Comparison of ENCODE assay signal across 28 cellular contexts in genomic region chr6:106372838-106373501, GRCh38. TPM values are rescaled to one million over a fixed set of nuclear protein-coding genes. Genes with fewer than 3 reads are reported as not detected.
A peak's percentile ranks its signal among the peaks of the same experiment; 100 is the strongest.
DNase-seq lines count a peak whose midpoint lies in the region; ATAC-seq and TF ChIP-seq lines count a peak whose summit lies in the region.
"Had no signal": no experiment of that assay in that cellular context is flagged by ENCODE, and none has a peak within 500 bp of the region (broad histone marks: within the 10 kb centered on the region; RNA-seq: fewer than 3 reads in every experiment).

No MANE protein-coding gene starts in this region.

- H3K4me3 ChIP-seq in epithelial cell of esophagus (ENCODE audit: low read length) = no peak overlapping the region
- H3K4me3 ChIP-seq in smooth muscle cell = no peak overlapping the region
- no peak overlapping the region for H3K4me3 ChIP-seq in endodermal cell (ENCODE audit: low read length)
- H3K4me3 ChIP-seq: gastroesophageal sphincter, SK-N-MC, upper lobe of right lung had no signal

- H3K4me3 Mint-ChIP-seq in activated CD8-positive, alpha-beta T cell treated with anti-CD3 and anti-CD28 coated beads for 36 hours = no peak overlapping the region
- H3K4me3 Mint-ChIP-seq in activated CD8-positive, alpha-beta T cell treated with anti-CD3 and anti-CD28 coated beads, Interleukin-2, amount 10 ng/mL, durations not matched to agents 7 days and 5 days = no peak overlapping the region
- no peak overlapping the region for H3K4me3 Mint-ChIP-seq in endodermal cell
- H3K4me3 Mint-ChIP-seq: activated CD4-positive, alpha-beta T cell treated with anti-CD3 and anti-CD28 coated beads, Interleukin-2, amount 10 ng/mL, durations not matched to agents 7 days and 5 days; activated naive CD4-positive, alpha-beta T cell treated with anti-CD3 and anti-CD28 coated beads, Interleukin-2, amount 10 ng/mL, durations not matched to agents 7 days and 5 days; CD8-positive, alpha-beta T cell; effector memory CD8-positive, alpha-beta T cell; immature natural killer cell; naive thymus-derived CD8-positive, alpha-beta T cell; T-helper 17 cell had no signal

- H3K27ac ChIP-seq in VCaP = peak overlapping the region; percentile 97
- peak overlapping the region; percentile 11 for H3K27ac ChIP-seq in smooth muscle cell (ENCODE audit: low read depth)
- H3K27ac ChIP-seq in endodermal cell (ENCODE audit: low read depth, low read length) = no peak overlapping the region
- H3K27ac ChIP-seq: gastroesophageal sphincter, SK-N-MC, upper lobe of right lung had no signal

- H3K4me1 ChIP-seq in smooth muscle cell (ENCODE audit: low read depth) (no peaks in the 10 kb centered on the region), endodermal cell (ENCODE audit: control insufficient read depth, insufficient read depth, low read length) (no peaks in the 10 kb centered on the region)
- H3K4me1 ChIP-seq: gastroesophageal sphincter, upper lobe of right lung had no signal

- H4K20me1 ChIP-seq in smooth muscle cell (ENCODE audit: low read depth) = no peaks in the 10 kb centered on the region

- 89% methylated on average over 4 of the region's 4 CpGs for WGBS in smooth muscle cell (ENCODE audit: low lambda C conversion rate)
- 93 to 96% methylated on average over 4 of the region's 4 CpGs for WGBS in endodermal cell (ENCODE audit: insufficient coverage in 1 of 2, insufficient read length in 1 of 2), 2 experiments

- no peaks in the 10 kb centered on the region for H3K36me3 Mint-ChIP-seq in activated CD8-positive, alpha-beta T cell treated with anti-CD3 and anti-CD28 coated beads for 36 hours (ENCODE audit: low read depth)
- H3K36me3 Mint-ChIP-seq in activated CD8-positive, alpha-beta T cell treated with anti-CD3 and anti-CD28 coated beads, Interleukin-2, amount 10 ng/mL, durations not matched to agents 7 days and 5 days (ENCODE audit: low read depth) = no peaks in the 10 kb centered on the region
- H3K36me3 Mint-ChIP-seq in endodermal cell (ENCODE audit: low read depth) = no peaks in the 10 kb centered on the region
- H3K36me3 Mint-ChIP-seq: activated naive CD4-positive, alpha-beta T cell treated with anti-CD3 and anti-CD28 coated beads, Interleukin-2, amount 10 ng/mL, durations not matched to agents 7 days and 5 days; CD8-positive, alpha-beta T cell; immature natural killer cell; naive thymus-derived CD8-positive, alpha-beta T cell had no signal

- H3K27ac Mint-ChIP-seq in activated CD8-positive, alpha-beta T cell treated with anti-CD3 and anti-CD28 coated beads for 36 hours = peak overlapping the region; percentile 78
- no peak overlapping the region for H3K27ac Mint-ChIP-seq in activated CD8-positive, alpha-beta T cell treated with anti-CD3 and anti-CD28 coated beads, Interleukin-2, amount 10 ng/mL, durations not matched to agents 7 days and 5 days
- no peak overlapping the region for H3K27ac Mint-ChIP-seq in endodermal cell
- H3K27ac Mint-ChIP-seq: activated CD4-positive, alpha-beta T cell treated with anti-CD3 and anti-CD28 coated beads, Interleukin-2, amount 10 ng/mL, durations not matched to agents 7 days and 5 days; activated naive CD4-positive, alpha-beta T cell treated with anti-CD3 and anti-CD28 coated beads, Interleukin-2, amount 10 ng/mL, durations not matched to agents 7 days and 5 days; CD8-positive, alpha-beta T cell; effector memory CD8-positive, alpha-beta T cell; immature natural killer cell; naive thymus-derived CD8-positive, alpha-beta T cell; T-helper 17 cell had no signal

- intact Hi-C loops in activated CD8-positive, alpha-beta T cell treated with anti-CD3 and anti-CD28 coated beads for 36 hours (cut with micrococcal nuclease) = no loop called here

- H3K4me2 ChIP-seq in smooth muscle cell = no peak overlapping the region

- peaks cover 17% of the 10 kb centered on the region for H3K4me1 Mint-ChIP-seq in activated CD8-positive, alpha-beta T cell treated with anti-CD3 and anti-CD28 coated beads for 36 hours (ENCODE audit: low read depth)
- H3K4me1 Mint-ChIP-seq in activated CD8-positive, alpha-beta T cell treated with anti-CD3 and anti-CD28 coated beads, Interleukin-2, amount 10 ng/mL, durations not matched to agents 7 days and 5 days (ENCODE audit: low read depth) = peaks cover 12% of the 10 kb centered on the region
- H3K4me1 Mint-ChIP-seq in endodermal cell = no peaks in the 10 kb centered on the region
- H3K4me1 Mint-ChIP-seq: immature natural killer cell; naive thymus-derived CD8-positive, alpha-beta T cell; T-helper 17 cell had no signal

- H3K27me3 ChIP-seq in smooth muscle cell (ENCODE audit: low read depth) (no peaks in the 10 kb centered on the region), endodermal cell (ENCODE audit: control insufficient read depth, insufficient read depth, low read length, poor library complexity, severe bottlenecking) (no peaks in the 10 kb centered on the region)
- H3K27me3 ChIP-seq: gastroesophageal sphincter, upper lobe of right lung had no signal

- no peaks in the 10 kb centered on the region for H3K79me2 ChIP-seq in smooth muscle cell (ENCODE audit: low read depth)

- DNase-seq in activated CD8-positive, alpha-beta T cell treated with anti-CD3 and anti-CD28 coated beads for 36 hours = no peak
- no peak for DNase-seq in activated CD8-positive, alpha-beta T cell treated with anti-CD3 and anti-CD28 coated beads, Interleukin-2, amount 10 ng/mL, durations not matched to agents 7 days and 5 days
- peak; percentile 96 for DNase-seq in epithelial cell of esophagus (ENCODE audit: low read depth)
- no peak for DNase-seq in smooth muscle cell (lab: John Stamatoyannopoulos, UW; ENCODE audit: unreplicated experiment)
- DNase-seq in endodermal cell = no peak
- DNase-seq in epidermal melanocyte (ENCODE audit: insufficient read length, low spot score) = no peak
- no peak for DNase-seq in NCI-H1930 (lab: John Stamatoyannopoulos, UW)
- DNase-seq: activated CD4-positive, alpha-beta T cell treated with anti-CD3 and anti-CD28 coated beads, Interleukin-2, amount 10 ng/mL, durations not matched to agents 7 days and 5 days; activated naive CD4-positive, alpha-beta T cell treated with anti-CD3 and anti-CD28 coated beads, Interleukin-2, amount 10 ng/mL, durations not matched to agents 7 days and 5 days; anterior cingulate cortex; CD8-positive, alpha-beta T cell; cortex of kidney; DMS 273 treated with DMSO at 0.1 percent for 48 hours; effector memory CD8-positive, alpha-beta T cell; EL; hypothalamus; immature natural killer cell; midbrain; naive thymus-derived CD8-positive, alpha-beta T cell; NCI-H1436 treated with DMSO at 0.1 percent for 48 hours; NCI-H2107; small intestine; stimulated activated CD4-positive, alpha-beta T cell treated with anti-CD3 and anti-CD28 coated beads, Interleukin-2, amount 100 ng/mL, for 24 hours; T-helper 17 cell; upper lobe of right lung had no signal

- POLR2A ChIA-PET in activated CD8-positive, alpha-beta T cell treated with anti-CD3 and anti-CD28 coated beads for 36 hours (lab: Charles Lee) = no interaction called here
- POLR2A ChIA-PET in activated CD8-positive, alpha-beta T cell treated with anti-CD3 and anti-CD28 coated beads, Interleukin-2, amount 10 ng/mL, durations not matched to agents 7 days and 5 days (lab: Charles Lee) = no interaction called here

- H3F3A ChIP-seq in smooth muscle cell (ENCODE audit: low read depth) = no peaks in the 10 kb centered on the region

- CTCF ChIA-PET in activated CD8-positive, alpha-beta T cell treated with anti-CD3 and anti-CD28 coated beads for 36 hours (lab: Charles Lee) = interaction anchor here (0.9 to 2.9 kb wide), 3 partner anchors 12 to 194 kb away, joined by 4 to 12 read pairs (median 11); partner anchors contain the start of gene CRYBG1
- CTCF ChIA-PET in activated CD8-positive, alpha-beta T cell treated with anti-CD3 and anti-CD28 coated beads, Interleukin-2, amount 10 ng/mL, durations not matched to agents 7 days and 5 days (lab: Charles Lee) = interaction anchor here (0.7 to 1.3 kb wide), 3 partner anchors 12 to 624 kb away, joined by 3 to 8 read pairs (median 3); partner anchors contain the start of gene CRYBG1

- no peaks in the 10 kb centered on the region for H3K9me3 ChIP-seq in smooth muscle cell (replicated peaks; ENCODE audit: low read depth)
- no peaks in the 10 kb centered on the region for H3K9me3 ChIP-seq in endodermal cell (ENCODE audit: control insufficient read depth, low read length)
- H3K9me3 ChIP-seq: gastroesophageal sphincter, upper lobe of right lung had no signal

- H3K36me3 ChIP-seq in smooth muscle cell (ENCODE audit: low read depth) = no peaks in the 10 kb centered on the region
- H3K36me3 ChIP-seq in endodermal cell (ENCODE audit: control insufficient read depth, insufficient read depth, low read length) = no peaks in the 10 kb centered on the region
- H3K36me3 ChIP-seq: gastroesophageal sphincter, upper lobe of right lung had no signal

- no peak overlapping the region for H2AFZ ChIP-seq in smooth muscle cell (ENCODE audit: low read depth)

- ATAC-seq in activated CD8-positive, alpha-beta T cell treated with anti-CD3 and anti-CD28 coated beads for 36 hours = peak; percentile 86
- ATAC-seq in activated CD8-positive, alpha-beta T cell treated with anti-CD3 and anti-CD28 coated beads, Interleukin-2, amount 10 ng/mL, durations not matched to agents 7 days and 5 days = no peak
- ATAC-seq: CD8-positive, alpha-beta T cell; effector memory CD8-positive, alpha-beta T cell; gastroesophageal sphincter; naive thymus-derived CD8-positive, alpha-beta T cell; T-helper 17 cell; upper lobe of right lung had no signal

- no peaks in the 10 kb centered on the region for H3K9me3 Mint-ChIP-seq in activated CD8-positive, alpha-beta T cell treated with anti-CD3 and anti-CD28 coated beads for 36 hours
- H3K9me3 Mint-ChIP-seq in activated CD8-positive, alpha-beta T cell treated with anti-CD3 and anti-CD28 coated beads, Interleukin-2, amount 10 ng/mL, durations not matched to agents 7 days and 5 days (ENCODE audit: insufficient read depth) = no peaks in the 10 kb centered on the region
- no peaks in the 10 kb centered on the region for H3K9me3 Mint-ChIP-seq in endodermal cell
- H3K9me3 Mint-ChIP-seq: activated CD4-positive, alpha-beta T cell treated with anti-CD3 and anti-CD28 coated beads, Interleukin-2, amount 10 ng/mL, durations not matched to agents 7 days and 5 days; activated naive CD4-positive, alpha-beta T cell treated with anti-CD3 and anti-CD28 coated beads, Interleukin-2, amount 10 ng/mL, durations not matched to agents 7 days and 5 days; CD8-positive, alpha-beta T cell; effector memory CD8-positive, alpha-beta T cell; immature natural killer cell; naive thymus-derived CD8-positive, alpha-beta T cell had no signal

- H3K9ac ChIP-seq in smooth muscle cell (ENCODE audit: low read depth) = no peak overlapping the region
- no peak overlapping the region for H3K9ac ChIP-seq in endodermal cell (ENCODE audit: extremely low read depth, low read length, poor library complexity, severe bottlenecking)

- no peak for TF ChIP-seq CTCF in activated CD8-positive, alpha-beta T cell treated with anti-CD3 and anti-CD28 coated beads for 36 hours (IDR thresholded peaks at IDR 0.05)
- TF ChIP-seq CTCF in VCaP (conservative IDR thresholded peaks at IDR 0.05) (no peak), epithelial cell of esophagus (IDR thresholded peaks at IDR 0.05; ENCODE audit: insufficient read depth, low read depth, low read length, missing control alignments) (no peak), smooth muscle cell (IDR thresholded peaks at IDR 0.05; ENCODE audit: borderline replicate concordance, insufficient read depth, poor library complexity, severe bottlenecking) (no peak), endodermal cell (conservative IDR thresholded peaks at IDR 0.05) (no peak)

- peaks cover 13% of the 10 kb centered on the region for H3K27me3 Mint-ChIP-seq in activated CD8-positive, alpha-beta T cell treated with anti-CD3 and anti-CD28 coated beads for 36 hours
- peaks cover 13% of the 10 kb centered on the region for H3K27me3 Mint-ChIP-seq in activated CD8-positive, alpha-beta T cell treated with anti-CD3 and anti-CD28 coated beads, Interleukin-2, amount 10 ng/mL, durations not matched to agents 7 days and 5 days (ENCODE audit: low read depth)
- H3K27me3 Mint-ChIP-seq in endodermal cell (ENCODE audit: insufficient read depth) = no peaks in the 10 kb centered on the region
- H3K27me3 Mint-ChIP-seq: activated CD4-positive, alpha-beta T cell treated with anti-CD3 and anti-CD28 coated beads, Interleukin-2, amount 10 ng/mL, durations not matched to agents 7 days and 5 days had no signal

RNA-seq across cellular contexts. Expression of gene CRYBG1, which starts 12.5 kb away (rescaled TPM):
- total RNA-seq in activated CD8-positive, alpha-beta T cell treated with anti-CD3 and anti-CD28 coated beads for 36 hours = 10 to 100 TPM; 20.8 to 21.1 TPM
- total RNA-seq in activated CD8-positive, alpha-beta T cell treated with anti-CD3 and anti-CD28 coated beads, Interleukin-2, amount 10 ng/mL, durations not matched to agents 7 days and 5 days = 10 to 100 TPM; 34.9 to 36.8 TPM
- total RNA-seq in smooth muscle cell (9.0 and 11.9 TPM in 2 replicates), endodermal cell (1 to 10 TPM; 2.5 to 2.7 TPM)
- 0.98 and 2.9 TPM in 2 replicates for polyA plus RNA-seq in smooth muscle cell
- 0.28 TPM for polyA plus RNA-seq in endodermal cell (2013, experiment 1 of 2)
- 0.12 TPM for polyA plus RNA-seq in endodermal cell (2013, experiment 2 of 2)

RNA-seq across cellular contexts. Expression of gene ATG5, which starts 47.4 kb away (rescaled TPM):
- 10 to 100 TPM; 31.2 to 32.4 TPM for total RNA-seq in activated CD8-positive, alpha-beta T cell treated with anti-CD3 and anti-CD28 coated beads for 36 hours
- 10 to 100 TPM; 31.6 to 36.0 TPM for total RNA-seq in activated CD8-positive, alpha-beta T cell treated with anti-CD3 and anti-CD28 coated beads, Interleukin-2, amount 10 ng/mL, durations not matched to agents 7 days and 5 days
- total RNA-seq in smooth muscle cell (33.7 and 50.4 TPM in 2 replicates), endodermal cell (10 to 100 TPM; 29.5 to 31.4 TPM)
- polyA plus RNA-seq in smooth muscle cell = 30.1 and 34.4 TPM in 2 replicates
- 23.4 TPM for polyA plus RNA-seq in endodermal cell (2013, experiment 1 of 2)
- polyA plus RNA-seq in endodermal cell (2013, experiment 2 of 2) = 24.6 TPM
